In the genomic region with DNA sequence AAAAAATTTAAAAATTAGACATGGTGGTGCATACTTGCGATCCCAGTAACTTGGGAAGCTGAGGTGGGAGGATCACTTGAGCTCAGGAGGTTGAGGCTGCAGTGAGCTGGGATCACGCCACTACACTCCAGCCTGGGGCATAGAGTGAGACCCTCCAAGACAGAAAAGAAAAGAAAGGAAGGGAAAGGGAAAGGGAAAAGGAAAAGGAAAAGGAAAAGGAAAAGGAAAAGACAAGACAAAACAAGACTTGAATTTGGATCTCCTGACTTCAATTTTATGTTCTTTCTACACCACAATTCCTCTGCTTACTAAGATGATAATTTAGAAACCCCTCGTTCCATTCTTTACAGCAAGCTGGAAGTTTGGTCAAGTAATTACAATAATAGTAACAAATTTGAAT, we compare ENCODE assay signal across 7 cellular contexts.
"Had no signal": no experiment of that assay in that cellular context is flagged by ENCODE, and none has a peak within 500 bp of the region (broad histone marks: within the 10 kb centered on the region; RNA-seq: fewer than 3 reads in every experiment).

No MANE protein-coding gene starts in this region.

- ATAC-seq: HCT116, HepG2 had no signal

- H3K9me3 Mint-ChIP-seq: IgD-negative memory B cell had no signal

- H3K4me1 ChIP-seq: HAP-1 had no signal

- H2AFZ ChIP-seq: GM23248 had no signal

- H3K36me3 ChIP-seq: HAP-1 had no signal

- DNase-seq: GM23248, KBM-7 had no signal

- H3K27ac Mint-ChIP-seq: IgD-negative memory B cell had no signal

- H3K27ac ChIP-seq: GM23248, HL-60 had no signal

- H3K4me3 Mint-ChIP-seq: IgD-negative memory B cell had no signal

- H3K36me3 Mint-ChIP-seq: IgD-negative memory B cell had no signal

- H3K4me3 ChIP-seq: GM23248, HAP-1 had no signal

- H3K9me3 ChIP-seq: HAP-1 had no signal

- H3K27me3 Mint-ChIP-seq: IgD-negative memory B cell had no signal

- H3K4me1 Mint-ChIP-seq: IgD-negative memory B cell had no signal
